18 cellular contexts compared by ENCODE assay signal in genomic region chr1:81409875-81410274, GRCh38.
DNase-seq lines count a peak whose midpoint lies in the region; ATAC-seq and TF ChIP-seq lines count a peak whose summit lies in the region.
"Had no signal": no experiment of that assay in that cellular context is flagged by ENCODE, and none has a peak within 500 bp of the region (broad histone marks: within the 10 kb centered on the region; RNA-seq: fewer than 3 reads in every experiment).

No MANE protein-coding gene starts in this region.

- intact Hi-C loops in heart left ventricle (cut with DNase I) = loop anchor here in 9 of 10 donors (2.0 to 10.0 kb wide), 14 partner anchors 67 to 395 kb away; partner anchors contain the start of gene ADGRL2 (in 4 of the 9)
- intact Hi-C loops in right cardiac atrium (cut with DNase I) = no loop called here

- peaks cover 0 to 44% (median 16%) of the 10 kb centered on the region in 12 donors for H3K4me1 ChIP-seq in heart left ventricle
- H3K4me1 ChIP-seq in right cardiac atrium (ENCODE audit: control insufficient read depth, insufficient read depth, low read length) = no peaks in the 10 kb centered on the region
- H3K4me1 ChIP-seq in GM23338 (ENCODE audit: insufficient read depth) = peaks cover 74% of the 10 kb centered on the region
- H3K4me1 ChIP-seq: A549, Caco-2 had no signal

- no peaks in the 10 kb centered on the region for H3F3A ChIP-seq in GM23338 (replicated peaks; ENCODE audit: low read depth)

- peak overlapping the region; percentile 21; the same call in 1 of the 2 replicates for H3K27ac Mint-ChIP-seq in GM23338
- H3K27ac Mint-ChIP-seq in brain = peak overlapping the region in 3 of 5 experiments; percentile 24 to 82 (median 80)
- H3K27ac Mint-ChIP-seq: CD4-positive, alpha-beta T cell; HFFc6 had no signal

- TF ChIP-seq CTCF in heart left ventricle (IDR thresholded peaks at IDR 0.05) (no peak), GM23338 (conservative IDR thresholded peaks at IDR 0.05; ENCODE audit: low read depth in 2 of 2) (no peak), brain (conservative IDR thresholded peaks at IDR 0.05) (no peak), fibroblast of the aortic adventitia (IDR thresholded peaks at IDR 0.05; ENCODE audit: insufficient read depth, low read length) (no peak)

- no peaks in the 10 kb centered on the region for H3K36me3 Mint-ChIP-seq in GM23338 (ENCODE audit: low read depth)
- H3K36me3 Mint-ChIP-seq in brain = no peaks in the 10 kb centered on the region

- H3K27me3 Mint-ChIP-seq in GM23338 (ENCODE audit: insufficient read depth, low read depth, poor library complexity) (peaks cover 2% of the 10 kb centered on the region), brain (peaks cover 3% of the 10 kb centered on the region)
- H3K27me3 Mint-ChIP-seq: CD4-positive, alpha-beta T cell had no signal

- H3K27ac ChIP-seq in heart left ventricle (peak overlapping the region in 10 of 12 donors; percentile 58 to 79 (median 66)), right cardiac atrium (ENCODE audit: low read length) (no peak overlapping the region), GM23338 (ENCODE audit: low read depth) (no peak overlapping the region)
- H3K27ac ChIP-seq: 22Rv1, A549, C4-2B had no signal

- no peaks in the 10 kb centered on the region for H3K9me3 ChIP-seq in heart left ventricle
- H3K9me3 ChIP-seq in right cardiac atrium (ENCODE audit: control insufficient read depth, low read length) = no peaks in the 10 kb centered on the region
- H3K9me3 ChIP-seq: A549, Caco-2 had no signal

- no peak for ATAC-seq in heart left ventricle
- no peak for ATAC-seq in right cardiac atrium
- no peak for ATAC-seq in GM23338
- ATAC-seq: A549, HCT116 had no signal

- no peaks in the 10 kb centered on the region for H3K36me3 ChIP-seq in heart left ventricle
- no peaks in the 10 kb centered on the region for H3K36me3 ChIP-seq in GM23338 (ENCODE audit: insufficient read depth)

- H3K4me3 ChIP-seq in heart left ventricle (no peak overlapping the region), right cardiac atrium (ENCODE audit: low read length) (no peak overlapping the region), GM23338 (no peak overlapping the region), fibroblast of the aortic adventitia (ENCODE audit: low read depth, low read length) (no peak overlapping the region)
- H3K4me3 ChIP-seq: A549 had no signal

- H3K79me2 ChIP-seq in GM23338 (replicated peaks; ENCODE audit: insufficient read depth) = no peaks in the 10 kb centered on the region

- H3K9me2 ChIP-seq in GM23338 (ENCODE audit: insufficient read depth) = no peaks in the 10 kb centered on the region

- 58 to 67% (median 59%) methylated on average over 3 of the region's 3 CpGs for WGBS in heart left ventricle, 4 donors
- WGBS in right cardiac atrium = 66% methylated on average over 3 of the region's 3 CpGs

- no peak overlapping the region; the same call in 1 of the 2 replicates for H3K4me2 ChIP-seq in GM23338
- H3K4me2 ChIP-seq: A549 had no signal

- H3K9me3 Mint-ChIP-seq in GM23338 (no peaks in the 10 kb centered on the region), brain (no peaks in the 10 kb centered on the region)
- H3K9me3 Mint-ChIP-seq: HFFc6 had no signal

- H3K27me3 ChIP-seq in heart left ventricle (no peaks in the 10 kb centered on the region), right cardiac atrium (ENCODE audit: control insufficient read depth, insufficient read depth) (no peaks in the 10 kb centered on the region), GM23338 (ENCODE audit: insufficient read depth) (no peaks in the 10 kb centered on the region)

- H3K4me1 Mint-ChIP-seq in GM23338 (peaks cover 73% of the 10 kb centered on the region), brain (peaks cover 60% of the 10 kb centered on the region)

- no peak for TF ChIP-seq POLR2A in heart left ventricle (IDR thresholded peaks at IDR 0.05)

- H3K4me3 Mint-ChIP-seq in GM23338 = no peak overlapping the region
- no peak overlapping the region for H3K4me3 Mint-ChIP-seq in brain
- H3K4me3 Mint-ChIP-seq: CD4-positive, alpha-beta T cell; HFFc6 had no signal

- DNase-seq in heart left ventricle (no peak), right cardiac atrium (no peak), GM23338 (ENCODE audit: low spot score) (no peak), fibroblast of the aortic adventitia (ENCODE audit: low read depth) (peak; percentile 5), globus pallidus (ENCODE audit: low spot score) (no peak), NCI-H146 treated with DMSO at 0.1 percent for 48 hours (lab: John Stamatoyannopoulos, UW; ENCODE audit: unreplicated experiment) (no peak), EL (no peak)
- DNase-seq: AML-193; Caco-2; CD4-positive, alpha-beta T cell; GDM1; GOT3; HFFc6 had no signal

- H4K20me1 ChIP-seq in GM23338 (replicated peaks; ENCODE audit: insufficient read depth) = no peaks in the 10 kb centered on the region

- no peak overlapping the region for H2AFZ ChIP-seq in GM23338

TF ChIP-seq in GM23338, 12 proteins besides CTCF, POLR2A, EP300 and RAD21 (continues in another document):
- TF ChIP-seq JUNB (IDR thresholded peaks at IDR 0.05; ENCODE audit: unreplicated experiment) (no peak), NANOG (IDR thresholded peaks at IDR 0.05; ENCODE audit: borderline replicate concordance) (no peak), STAT1 (IDR thresholded peaks at IDR 0.05; ENCODE audit: unreplicated experiment) (no peak), ZNF331 (CRISPR knock-in tag; IDR thresholded peaks at IDR 0.05; ENCODE audit: low read depth) (no peak), EZH2phosphoT487 (IDR thresholded peaks at IDR 0.05; ENCODE audit: unreplicated experiment) (no peak), EZH2 (IDR thresholded peaks at IDR 0.05; ENCODE audit: low read depth, unreplicated experiment) (no peak), CREB1 (CRISPR knock-in tag; IDR thresholded peaks at IDR 0.05; ENCODE audit: low read depth) (no peak), POLR2AphosphoS5 (IDR thresholded peaks at IDR 0.05; ENCODE audit: low read depth) (no peak)
- TF ChIP-seq, protein P1, sequence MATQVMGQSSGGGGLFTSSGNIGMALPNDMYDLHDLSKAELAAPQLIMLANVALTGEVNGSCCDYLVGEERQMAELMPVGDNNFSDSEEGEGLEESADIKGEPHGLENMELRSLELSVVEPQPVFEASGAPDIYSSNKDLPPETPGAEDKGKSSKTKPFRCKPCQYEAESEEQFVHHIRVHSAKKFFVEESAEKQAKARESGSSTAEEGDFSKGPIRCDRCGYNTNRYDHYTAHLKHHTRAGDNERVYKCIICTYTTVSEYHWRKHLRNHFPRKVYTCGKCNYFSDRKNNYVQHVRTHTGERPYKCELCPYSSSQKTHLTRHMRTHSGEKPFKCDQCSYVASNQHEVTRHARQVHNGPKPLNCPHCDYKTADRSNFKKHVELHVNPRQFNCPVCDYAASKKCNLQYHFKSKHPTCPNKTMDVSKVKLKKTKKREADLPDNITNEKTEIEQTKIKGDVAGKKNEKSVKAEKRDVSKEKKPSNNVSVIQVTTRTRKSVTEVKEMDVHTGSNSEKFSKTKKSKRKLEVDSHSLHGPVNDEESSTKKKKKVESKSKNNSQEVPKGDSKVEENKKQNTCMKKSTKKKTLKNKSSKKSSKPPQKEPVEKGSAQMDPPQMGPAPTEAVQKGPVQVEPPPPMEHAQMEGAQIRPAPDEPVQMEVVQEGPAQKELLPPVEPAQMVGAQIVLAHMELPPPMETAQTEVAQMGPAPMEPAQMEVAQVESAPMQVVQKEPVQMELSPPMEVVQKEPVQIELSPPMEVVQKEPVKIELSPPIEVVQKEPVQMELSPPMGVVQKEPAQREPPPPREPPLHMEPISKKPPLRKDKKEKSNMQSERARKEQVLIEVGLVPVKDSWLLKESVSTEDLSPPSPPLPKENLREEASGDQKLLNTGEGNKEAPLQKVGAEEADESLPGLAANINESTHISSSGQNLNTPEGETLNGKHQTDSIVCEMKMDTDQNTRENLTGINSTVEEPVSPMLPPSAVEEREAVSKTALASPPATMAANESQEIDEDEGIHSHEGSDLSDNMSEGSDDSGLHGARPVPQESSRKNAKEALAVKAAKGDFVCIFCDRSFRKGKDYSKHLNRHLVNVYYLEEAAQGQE (IDR thresholded peaks at IDR 0.05; ENCODE audit: unreplicated experiment) = no peak

Comparison
In these comparisons a context has a peak if more than half of its experiments do, and no peak if none do; other contexts are left out.
1. H3K27ac ChIP-seq: peak in heart left ventricle (10 of 12); none in right cardiac atrium (single experiment) and GM23338 (single experiment).
2. intact Hi-C loops: an anchor here in heart left ventricle (2.0 to 10.0 kb wide); none called in right cardiac atrium.